21 cellular contexts compared by ENCODE assay signal in genomic region chr4:20860878-20861277, GRCh38.
"Had no signal": no experiment of that assay in that cellular context is flagged by ENCODE, and none has a peak within 500 bp of the region (broad histone marks: within the 10 kb centered on the region; RNA-seq: fewer than 3 reads in every experiment).

No MANE protein-coding gene starts in this region.

- H3K27ac ChIP-seq: SJSA1, SK-N-MC had no signal

- H3K4me1 ChIP-seq: SJSA1 had no signal

- H3K4me3 ChIP-seq: MG63, SJSA1, SK-N-MC had no signal

- H3K9me3 ChIP-seq: MG63, SJSA1 had no signal

- H3K36me3 ChIP-seq: MG63, SJSA1 had no signal

- H3K27me3 ChIP-seq: MG63, SJSA1 had no signal

- DNase-seq: IMR-90, Karpas-422, KG1, MG63, NCI-H1092, NCI-H1105 treated with DMSO at 0.1 percent for 48 hours, NCI-H1417 treated with DMSO at 0.1 percent for 48 hours, NCI-H146, NCI-H1694 treated with DMSO at 0.1 percent for 48 hours, NCI-H1930, NCI-H2081, NCI-H2107, NCI-H2227 treated with DMSO at 0.1 percent for 48 hours, NCI-H524 treated with DMSO at 0.1 percent for 48 hours, NCI-H69, NCI-H774, Right ventricle myocardium superior, RPMI8226, SIG-M5 had no signal
